In the genomic region with DNA sequence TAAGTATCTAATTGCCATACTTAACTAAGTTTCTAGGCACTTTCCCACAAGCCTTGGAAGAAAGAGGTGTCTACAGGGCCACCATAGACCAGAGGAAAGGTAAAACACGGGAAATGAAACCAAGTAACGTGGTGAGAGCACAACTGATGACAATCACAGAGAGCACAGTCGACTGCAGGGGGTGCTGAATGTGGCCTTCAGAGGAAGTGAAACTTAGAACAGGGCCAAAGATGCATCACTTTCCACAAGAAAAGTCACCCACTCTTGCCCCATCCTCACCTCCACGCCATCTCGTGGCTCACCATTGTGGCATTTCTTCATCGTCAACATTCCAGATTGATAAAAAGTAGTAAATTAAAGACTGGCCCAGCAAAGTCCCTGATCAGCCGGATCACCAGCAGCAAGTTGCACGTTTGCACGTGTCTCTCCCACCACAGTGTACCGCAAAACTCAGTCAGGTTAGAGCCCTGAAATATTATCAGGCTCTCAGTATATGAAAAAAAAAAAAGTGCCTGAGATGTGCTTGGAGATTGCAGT, we compare ENCODE assay signal across 8 cellular contexts. TPM values are rescaled to one million over a fixed set of nuclear protein-coding genes. Genes with fewer than 3 reads are reported as not detected.
A peak's percentile ranks its signal among the peaks of the same experiment; 100 is the strongest.
DNase-seq lines count a peak whose midpoint lies in the region; ATAC-seq and TF ChIP-seq lines count a peak whose summit lies in the region.

No MANE protein-coding gene starts in this region.

- intact Hi-C loops in upper lobe of right lung (cut with DNase I) = no loop called here
- intact Hi-C loops in posterior vena cava (cut with DNase I) = no loop called here

- no peak overlapping the region for H3K4me3 ChIP-seq in upper lobe of right lung

- no peaks in the 10 kb centered on the region for H3K36me3 ChIP-seq in upper lobe of right lung

- H3K9me3 ChIP-seq in upper lobe of right lung = no peaks in the 10 kb centered on the region

- ATAC-seq in GM19025 (IDR thresholded peaks at IDR 0.05; ENCODE audit: low read depth, unreplicated experiment) (peak; percentile 88), HG03064 (IDR thresholded peaks at IDR 0.05; ENCODE audit: low read depth, unreplicated experiment) (peak; percentile 89), upper lobe of right lung (peak; percentile 82)

- no peaks in the 10 kb centered on the region for H3K27me3 ChIP-seq in upper lobe of right lung

- TF ChIP-seq CTCF in upper lobe of right lung (IDR thresholded peaks at IDR 0.05) = no peak

- no peaks in the 10 kb centered on the region for H3K4me1 ChIP-seq in upper lobe of right lung

- no peak overlapping the region for H3K27ac ChIP-seq in upper lobe of right lung

- peak in 3 of 4 experiments; percentile 20 to 55 (median 44) for DNase-seq in activated CD4-positive, CD25-positive, alpha-beta regulatory T cell (lab: John Stamatoyannopoulos, UW)
- peak; percentile 86 for DNase-seq in germinal center (ENCODE audit: low spot score)
- peak; percentile 57 for DNase-seq in upper lobe of right lung
- no peak for DNase-seq in NCI-H1930 (lab: John Stamatoyannopoulos, UW)
- no peak for DNase-seq in posterior vena cava (ENCODE audit: low spot score)
- DNase-seq in NCI-H1092 treated with DMSO at 0.1 percent for 48 hours (lab: John Stamatoyannopoulos, UW) = no peak

RNA-seq across cellular contexts. Expression of a gene that starts 31.4 kb away (rescaled TPM):
- total RNA-seq in upper lobe of right lung (18.6 TPM), posterior vena cava (10 to 100 TPM; 28.4 to 30.8 TPM)

Comparison
In these comparisons a context has a peak if more than half of its experiments do, and no peak if none do; other contexts are left out.
1. DNase-seq: peak in activated CD4-positive, CD25-positive, alpha-beta regulatory T cell (3 of 4), germinal center (single experiment) and upper lobe of right lung (single experiment); none in NCI-H1930 (0 of 2), posterior vena cava (single experiment) and NCI-H1092 treated with DMSO at 0.1 percent for 48 hours (single experiment).
2. Peak in every context shown above with its lines, with median percentiles within 50 percentile points of each other: ATAC-seq.